ENCODE assay signal across 9 cellular contexts in genomic region chr9:36924071-36924470, GRCh38.
A peak's percentile ranks its signal among the peaks of the same experiment; 100 is the strongest.
DNase-seq lines count a peak whose midpoint lies in the region; ATAC-seq, FAIRE-seq and TF ChIP-seq lines count a peak whose summit lies in the region.
"Had no signal": no experiment of that assay in that cellular context is flagged by ENCODE, and none has a peak within 500 bp of the region (broad histone marks: within the 10 kb centered on the region; RNA-seq: fewer than 3 reads in every experiment).

No MANE protein-coding gene starts in this region.

- H3K9me3 Mint-ChIP-seq in activated naive CD4-positive, alpha-beta T cell treated with anti-CD3 and anti-CD28 coated beads, Interleukin-2, amount 50 U/mL, for 72 hours = no peaks in the 10 kb centered on the region
- H3K9me3 Mint-ChIP-seq: effector memory CD8-positive, alpha-beta T cell had no signal

- H3K36me3 Mint-ChIP-seq in activated naive CD4-positive, alpha-beta T cell treated with anti-CD3 and anti-CD28 coated beads, Interleukin-2, amount 50 U/mL, for 72 hours = peaks cover 0 to 7% of the 10 kb centered on the region in 2 donors

- TF ChIP-seq POLR2A in GM12878 (IDR thresholded peaks at IDR 0.05; ENCODE audit: low read depth, low read length) = no peak

- H3K27me3 ChIP-seq in HUES48 (ENCODE audit: control insufficient read depth, insufficient read depth, low read length) = no peaks in the 10 kb centered on the region
- no peaks in the 10 kb centered on the region for H3K27me3 ChIP-seq in GM12878 (replicated peaks in 1 of 2; ENCODE audit: control insufficient read depth in 2 of 2, insufficient read depth in 2 of 2, low read length in 1 of 2)

- no peak for TF ChIP-seq CTCF in GM12878 (IDR thresholded peaks at IDR 0.05 in 2 of 3, conservative IDR thresholded peaks at IDR 0.05 in 1 of 3; ENCODE audit: control insufficient read depth in 2 of 3, extremely low read depth in 1 of 3, insufficient read depth in 1 of 3, low read depth in 3 of 3, low read length in 3 of 3)

- POLR2A ChIA-PET in GM12878 (lab: Charles Lee) = no interaction called here

- peaks cover 19% of the 10 kb centered on the region for H3K79me2 ChIP-seq in GM12878 (ENCODE audit: control insufficient read depth, insufficient read depth, low read length)

- peak; percentile 84 to 86 for ATAC-seq in activated naive CD4-positive, alpha-beta T cell treated with anti-CD3 and anti-CD28 coated beads, Interleukin-2, amount 50 U/mL, for 72 hours
- ATAC-seq in GM12878 = peak; percentile 60
- ATAC-seq: effector memory CD8-positive, alpha-beta T cell had no signal

- intact Hi-C loops in GM12878 (cut with micrococcal nuclease; ENCODE audit: unreplicated experiment) = no loop called here

- H2AFZ ChIP-seq in GM12878 (ENCODE audit: control insufficient read depth, low read depth, low read length) = no peak overlapping the region

- no peak overlapping the region for H3K9ac ChIP-seq in HUES48 (ENCODE audit: low read depth, low read length)
- no peak overlapping the region for H3K9ac ChIP-seq in GM12878 (ENCODE audit: control insufficient read depth, insufficient read depth, low read length)

- peak overlapping the region; percentile 66 for H3K27ac ChIP-seq in HUES48 (ENCODE audit: low read depth, low read length)
- H3K27ac ChIP-seq in GM12878 (ENCODE audit: control insufficient read depth, insufficient read depth) = peak overlapping the region; percentile 40; the same call in 1 of the 2 replicates

- H3K4me2 ChIP-seq in GM12878 (ENCODE audit: control insufficient read depth, insufficient read depth) = no peak overlapping the region

- CTCF ChIA-PET in GM12878 (lab: Yijun Ruan, JAX) = no interaction called here

- no peak for TF ChIP-seq RAD21 in GM12878 (IDR thresholded peaks at IDR 0.05; ENCODE audit: insufficient read depth, low read depth, low read length)

- in situ Hi-C loops in GM12878 (cut with MboI) = no loop called here

- H3K4me1 ChIP-seq in HUES48 (ENCODE audit: control insufficient read depth, insufficient read depth, low read length) (no peaks in the 10 kb centered on the region), GM12878 (ENCODE audit: control insufficient read depth, insufficient read depth, low read length) (peaks cover 1% of the 10 kb centered on the region)

- 15% methylated on average over 4 of the region's 4 CpGs for WGBS in GM12878 (ENCODE audit: insufficient coverage, insufficient replicate concordance, low lambda C conversion rate, missing lambda C conversion rate)

- H4K20me1 ChIP-seq in GM12878 (ENCODE audit: control insufficient read depth, insufficient read depth) = peaks cover 4% of the 10 kb centered on the region

- no TSS peak for BruUV-seq in GM12878 (replicated peaks; lab: Mats Ljungman, UMichigan)

- TF ChIP-seq EP300 in GM12878 (IDR thresholded peaks at IDR 0.05; ENCODE audit: borderline replicate concordance in 1 of 2, control insufficient read depth in 1 of 2, low read depth in 2 of 2, low read length in 2 of 2) = no peak

- FAIRE-seq in GM12878 (lab: Jason Lieb, UNC) = no peak

- SMC1A ChIA-PET in GM12878 (lab: Charles Lee; ENCODE audit: uncharacterized antibody, unreplicated experiment) = no interaction called here

- no peaks in the 10 kb centered on the region for H3K36me3 ChIP-seq in HUES48 (ENCODE audit: control insufficient read depth, insufficient read depth, low read length)
- peaks cover 35 to 36% of the 10 kb centered on the region in 2 experiments for H3K36me3 ChIP-seq in GM12878 (ENCODE audit: control insufficient read depth in 2 of 2, insufficient read depth in 2 of 2, low read length in 1 of 2)

- H3K9me3 ChIP-seq in HUES48 (ENCODE audit: control insufficient read depth, insufficient read depth, low read length) = no peaks in the 10 kb centered on the region
- no peaks in the 10 kb centered on the region; the same call in 2 of the 3 replicates for H3K9me3 ChIP-seq in GM12878 (replicated peaks; ENCODE audit: control insufficient read depth, insufficient read depth, low read length)

- RAD21 ChIA-PET in GM12878 (lab: Charles Lee; ENCODE audit: unreplicated experiment) = no interaction called here

- H3K4me3 ChIP-seq in HUES48 (ENCODE audit: low read depth, low read length) = no peak overlapping the region
- no peak overlapping the region for H3K4me3 ChIP-seq in GM12878

- DNase-seq in activated naive CD4-positive, alpha-beta T cell treated with anti-CD3 and anti-CD28 coated beads, Interleukin-2, amount 50 U/mL, for 72 hours (ENCODE audit: low spot score in 2 of 2) = peak in 1 of 2 donors; percentile 41
- no peak for DNase-seq in activated naive CD4-positive, alpha-beta T cell (lab: John Stamatoyannopoulos, UW)
- DNase-seq in GM12878 (ENCODE audit: low read depth, low spot score) (peak; percentile 30), NAMALWA (ENCODE audit: low spot score) (no peak), SKM-1 treated with dmso at 0.1 percent for 144 hours (lab: John Stamatoyannopoulos, UW; ENCODE audit: unreplicated experiment) (no peak), epidermal melanocyte (ENCODE audit: insufficient read length, low spot score) (no peak)
- peak; percentile 40 for DNase-seq in stimulated activated CD8-positive, alpha-beta memory T cell treated with anti-CD3 and anti-CD28 coated beads, Interleukin-4, amount 100 ng/mL, for 48 hours
- DNase-seq: effector memory CD8-positive, alpha-beta T cell had no signal

- peak overlapping the region in 1 of 2 donors; percentile 92 for H3K27ac Mint-ChIP-seq in activated naive CD4-positive, alpha-beta T cell treated with anti-CD3 and anti-CD28 coated beads, Interleukin-2, amount 50 U/mL, for 72 hours
- H3K27ac Mint-ChIP-seq: effector memory CD8-positive, alpha-beta T cell had no signal

TF ChIP-seq in GM12878, 131 proteins besides CTCF, POLR2A, EP300 and RAD21 (continues in another document):
- TF ChIP-seq CREM (IDR thresholded peaks at IDR 0.05; ENCODE audit: low read depth) (peak; percentile 39; the same call in 1 of the 2 replicates), CREB1 (IDR thresholded peaks at IDR 0.05; ENCODE audit: low read depth) (0 out of 2 replicates have a peak, but pooled peaks have one; percentile 38), HDAC6 (IDR thresholded peaks at IDR 0.05; ENCODE audit: unreplicated experiment) (no peak), ESRRA (IDR thresholded peaks at IDR 0.05; ENCODE audit: low read length) (no peak), JUNB (IDR thresholded peaks at IDR 0.05) (peak; percentile 64), TCF3 (IDR thresholded peaks at IDR 0.05; ENCODE audit: borderline replicate concordance, insufficient read depth, low read depth, low read length) (no peak), CBFB (IDR thresholded peaks at IDR 0.05; ENCODE audit: low read depth) (0 out of 2 replicates have a peak, but pooled peaks have one; percentile 38), NFYA (IDR thresholded peaks at IDR 0.05; ENCODE audit: borderline replicate concordance, low read depth, low read length) (no peak), ETV6 (conservative IDR thresholded peaks at IDR 0.05 in 1 of 2, IDR thresholded peaks at IDR 0.05 in 1 of 2; ENCODE audit: borderline replicate concordance in 1 of 2, low read depth in 1 of 2) (peak in 1 of 2 experiments; percentile 38; a peak in 1 of 4 replicates), IKZF2 (IDR thresholded peaks at IDR 0.05) (0 out of 4 replicates have a peak, but pooled peaks of 1 of the 2 experiments have one; percentile 14), MYC (IDR thresholded peaks at IDR 0.05; ENCODE audit: insufficient read depth, insufficient read length, insufficient replicate concordance, low read length, severe bottlenecking) (no peak), ZBTB40 (IDR thresholded peaks at IDR 0.05; ENCODE audit: borderline replicate concordance) (no peak)

Comparison
In these comparisons a context has a peak if more than half of its experiments do, and no peak if none do; other contexts are left out.
1. DNase-seq: peak in GM12878 (single experiment) and stimulated activated CD8-positive, alpha-beta memory T cell treated with anti-CD3 and anti-CD28 coated beads, Interleukin-4, amount 100 ng/mL, for 48 hours (single experiment); none in activated naive CD4-positive, alpha-beta T cell (0 of 4), NAMALWA (single experiment), SKM-1 treated with dmso at 0.1 percent for 144 hours (single experiment) and epidermal melanocyte (single experiment).